1 cellular context compared by ENCODE assay signal in genomic region chr10:86759073-86759672, GRCh38.
TF ChIP-seq lines count a peak whose summit lies in the region.

No MANE protein-coding gene starts in this region.

TF ChIP-seq in GM23338, 12 proteins besides CTCF, POLR2A, EP300 and RAD21 (continued from another document):
- peak; percentile 12; the same call in 1 of the 2 replicates for TF ChIP-seq NANOG (IDR thresholded peaks at IDR 0.05; ENCODE audit: borderline replicate concordance)
